In the genomic region with DNA sequence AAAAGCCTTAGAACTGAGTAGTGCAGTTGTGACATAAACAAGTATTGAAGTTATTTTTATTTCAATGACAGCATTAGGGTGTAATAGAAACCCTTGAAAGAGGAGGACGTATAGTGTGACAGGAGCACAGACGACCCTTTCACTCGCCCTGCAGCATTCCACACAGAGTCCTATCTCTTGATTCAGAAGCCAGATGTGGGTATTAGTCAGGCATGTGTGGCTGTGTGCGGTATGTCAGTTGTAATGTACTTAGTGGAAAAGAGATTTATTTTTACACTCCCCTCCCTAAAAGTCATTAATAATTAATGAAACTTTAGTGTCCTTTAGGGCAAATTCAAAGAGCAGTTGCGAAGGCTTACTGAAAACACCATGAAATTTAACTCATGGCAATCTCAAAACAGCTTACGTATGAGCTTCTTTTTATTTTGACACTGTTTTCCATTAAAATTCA, we compare ENCODE assay signal across 16 cellular contexts.
DNase-seq lines count a peak whose midpoint lies in the region; ATAC-seq, FAIRE-seq and TF ChIP-seq lines count a peak whose summit lies in the region.
"Had no signal": no experiment of that assay in that cellular context is flagged by ENCODE, and none has a peak within 500 bp of the region (broad histone marks: within the 10 kb centered on the region; RNA-seq: fewer than 3 reads in every experiment).

No MANE protein-coding gene starts in this region.

- H3K27ac ChIP-seq in hepatocyte (peak overlapping the region; percentile 2), small intestine (ENCODE audit: low read depth in 1 of 2, low read length in 1 of 2) (no peak overlapping the region), testis (no peak overlapping the region), spleen (no peak overlapping the region)
- H3K27ac ChIP-seq: KMS-11, WERI-Rb-1 had no signal

- intact Hi-C loops in testis (cut with DNase I; ENCODE audit: low total_unique reads), result no loop called here
- intact Hi-C loops in spleen (cut with DNase I; ENCODE audit: low total_unique reads), result no loop called here

- no peaks in the 10 kb centered on the region for H3K79me2 ChIP-seq in hepatocyte

- H3K27ac Mint-ChIP-seq in WTC11, result no peak overlapping the region

- no peak overlapping the region for H2AFZ ChIP-seq in hepatocyte

- H3K36me3 ChIP-seq in hepatocyte (replicated peaks; ENCODE audit: insufficient read depth, low read depth), result no peaks in the 10 kb centered on the region
- H3K36me3 ChIP-seq in small intestine (ENCODE audit: control insufficient read depth in 2 of 2, insufficient read depth in 2 of 2, low read length in 2 of 2), result no peaks in the 10 kb centered on the region
- no peaks in the 10 kb centered on the region for H3K36me3 ChIP-seq in testis (ENCODE audit: low read depth, missing control alignments)
- H3K36me3 ChIP-seq in spleen, result no peaks in the 10 kb centered on the region
- H3K36me3 ChIP-seq: WERI-Rb-1 had no signal

- H3K36me3 Mint-ChIP-seq in WTC11, result peaks cover 44% of the 10 kb centered on the region

- H3K4me1 Mint-ChIP-seq in WTC11, result peaks cover 11% of the 10 kb centered on the region

- H3K9me3 ChIP-seq in hepatocyte (ENCODE audit: low read depth), result no peaks in the 10 kb centered on the region
- H3K9me3 ChIP-seq in small intestine (ENCODE audit: control insufficient read depth, low read depth), result no peaks in the 10 kb centered on the region
- no peaks in the 10 kb centered on the region for H3K9me3 ChIP-seq in testis
- peaks cover 0 to 10% (median 7%) of the 10 kb centered on the region in 8 donors for H3K9me3 ChIP-seq in spleen

- TF ChIP-seq POLR2A in testis (IDR thresholded peaks at IDR 0.05) (no peak), spleen (IDR thresholded peaks at IDR 0.05) (no peak)

- H3K9me2 ChIP-seq in hepatocyte (replicated peaks; ENCODE audit: insufficient read depth), result no peaks in the 10 kb centered on the region

- H3K9me3 Mint-ChIP-seq in WTC11, result peaks cover 49% of the 10 kb centered on the region

- no peak overlapping the region for H3K4me3 Mint-ChIP-seq in WTC11

- no peaks in the 10 kb centered on the region for H4K20me1 ChIP-seq in hepatocyte (ENCODE audit: insufficient read depth, poor library complexity, severe bottlenecking)

- H3K27me3 ChIP-seq in hepatocyte, result no peaks in the 10 kb centered on the region
- no peaks in the 10 kb centered on the region for H3K27me3 ChIP-seq in small intestine (ENCODE audit: control insufficient read depth in 2 of 2, insufficient read depth in 2 of 2, low read length in 2 of 2)
- H3K27me3 ChIP-seq in testis, result no peaks in the 10 kb centered on the region
- H3K27me3 ChIP-seq in spleen (replicated peaks in 1 of 7), result no peaks in the 10 kb centered on the region

- FAIRE-seq in small intestine (lab: Jason Lieb, UNC), result no peak
- FAIRE-seq: colon had no signal

- no peak for TF ChIP-seq CTCF in hepatocyte (IDR thresholded peaks at IDR 0.05; ENCODE audit: poor library complexity)
- no peak for TF ChIP-seq CTCF in testis (IDR thresholded peaks at IDR 0.05)
- no peak for TF ChIP-seq CTCF in spleen (IDR thresholded peaks at IDR 0.05 in 8 of 11, conservative IDR thresholded peaks at IDR 0.05 in 3 of 11)
- TF ChIP-seq CTCF in WTC11 (IDR thresholded peaks at IDR 0.05), result no peak

- 19% methylated on average over 6 of the region's 6 CpGs for WGBS in hepatocyte (ENCODE audit: low lambda C conversion rate, missing lambda C conversion rate)
- 10 to 42% (median 30%) methylated on average over 6 of the region's 6 CpGs for WGBS in small intestine, 3 donors
- 70 to 73% methylated on average over 6 of the region's 6 CpGs for WGBS in testis, 2 donors
- WGBS in spleen, 5 donors, result 65 to 80% (median 71%) methylated on average over 6 of the region's 6 CpGs

- ATAC-seq in WTC11, result no peak; the same call in 1 of the 2 replicates
- ATAC-seq: Right ventricle myocardium inferior had no signal

- H3K4me1 ChIP-seq in hepatocyte (ENCODE audit: insufficient read depth) (peaks cover 11% of the 10 kb centered on the region), small intestine (ENCODE audit: control insufficient read depth in 2 of 2, insufficient read depth in 1 of 2, low read depth in 1 of 2, low read length in 1 of 2) (no peaks in the 10 kb centered on the region), testis (no peaks in the 10 kb centered on the region), spleen (peaks cover 0 to 4% (median 0%) of the 10 kb centered on the region in 6 donors)

- CTCF ChIA-PET in WTC11 (lab: Charles Lee), result no interaction called here

- no peaks in the 10 kb centered on the region for H3K27me3 Mint-ChIP-seq in WTC11 (ENCODE audit: low read depth)

- peak overlapping the region; percentile 39 for H3K4me2 ChIP-seq in hepatocyte
- H3K4me2 ChIP-seq: KMS-11 had no signal

- DNase-seq in DMS53 (lab: John Stamatoyannopoulos, UW) (peak; percentile 19), DMS53 treated with DMSO at 0.1 percent for 48 hours (lab: John Stamatoyannopoulos, UW; ENCODE audit: unreplicated experiment) (no peak), amniotic stem cell (lab: John Stamatoyannopoulos, UW) (peak; percentile 5), hepatocyte (ENCODE audit: low spot score) (peak; percentile 44), small intestine (peak; percentile 21), testis (no peak), spleen (no peak), WTC11 (ENCODE audit: low spot score) (no peak)
- DNase-seq: 8988T, GDM1, hippocampal formation, NCI-H226, WERI-Rb-1 had no signal

- POLR2A ChIA-PET in WTC11 (lab: Charles Lee), result no interaction called here

- H3K4me3 ChIP-seq in hepatocyte, result no peak overlapping the region
- H3K4me3 ChIP-seq in small intestine (ENCODE audit: low read depth in 1 of 2, low read length in 2 of 2), result no peak overlapping the region
- no peak overlapping the region for H3K4me3 ChIP-seq in testis
- H3K4me3 ChIP-seq in spleen, result no peak overlapping the region

TF ChIP-seq in WTC11, 78 proteins besides CTCF, POLR2A, EP300 and RAD21:
- no peak for TF ChIP-seq HMGA2 (CRISPR knock-in tag; IDR thresholded peaks at IDR 0.05)
- TF ChIP-seq CBFB (CRISPR knock-in tag; IDR thresholded peaks at IDR 0.05; ENCODE audit: low read depth), result no peak
- TF ChIP-seq TCF7 (CRISPR knock-in tag; IDR thresholded peaks at IDR 0.05; ENCODE audit: low read depth), result no peak
- TF ChIP-seq PRRX2 (CRISPR knock-in tag; IDR thresholded peaks at IDR 0.05), result no peak

Comparison
In these comparisons a context has a peak if more than half of its experiments do, and no peak if none do; other contexts are left out.
1. DNase-seq: peak in DMS53 (single experiment), amniotic stem cell (single experiment), hepatocyte (single experiment) and small intestine (single experiment); none in DMS53 treated with DMSO at 0.1 percent for 48 hours (single experiment), testis (single experiment), spleen (single experiment) and WTC11 (single experiment).